1 cellular context compared by ENCODE assay signal in the genomic region with DNA sequence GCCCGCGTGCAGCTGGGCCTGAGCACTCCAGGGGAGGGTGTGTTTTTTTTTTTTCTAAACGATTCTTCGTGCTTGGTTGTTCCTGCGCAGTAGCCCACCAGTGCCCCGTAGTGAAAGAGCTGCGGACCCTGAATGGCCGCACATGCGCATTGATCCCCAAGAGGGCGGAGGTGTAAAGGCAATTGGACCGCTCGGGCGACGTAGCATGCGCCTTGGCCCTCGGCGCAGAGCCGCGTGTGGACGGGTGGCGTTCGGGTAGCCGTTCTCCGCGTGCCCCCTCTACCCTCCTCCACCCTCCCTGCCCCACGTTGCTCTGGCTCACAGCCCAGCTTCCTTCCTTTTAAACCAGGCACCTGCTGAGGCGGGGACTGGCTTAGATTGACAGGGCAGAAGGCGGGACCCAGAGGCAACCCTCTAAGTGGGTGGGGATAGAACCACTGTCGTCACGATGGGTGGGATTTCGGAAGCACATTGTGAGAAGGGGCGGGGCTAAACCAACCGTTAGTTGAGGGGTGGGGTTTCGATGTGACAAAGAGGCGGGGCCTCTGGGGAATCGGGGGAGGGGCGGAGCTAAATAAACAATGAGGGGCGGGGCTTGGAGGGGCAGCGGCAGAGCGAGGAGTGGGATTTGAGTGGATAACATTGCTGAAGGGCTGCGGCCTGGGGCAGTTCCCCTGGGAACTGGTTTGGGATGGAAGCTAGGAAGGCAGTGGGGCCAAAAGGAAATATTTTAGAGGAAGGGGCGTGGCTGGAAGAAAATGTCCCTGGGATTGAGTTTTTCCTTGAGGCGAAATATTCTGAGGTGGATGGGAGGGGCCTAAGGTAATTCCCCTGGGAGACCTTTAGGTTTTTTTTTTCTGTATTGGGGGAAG.
TF ChIP-seq lines count a peak whose summit lies in the region.

No MANE protein-coding gene starts in this region.

TF ChIP-seq in K562, 482 proteins besides CTCF, POLR2A, EP300 and RAD21 (continued from another document):
- TF ChIP-seq, protein P1, sequence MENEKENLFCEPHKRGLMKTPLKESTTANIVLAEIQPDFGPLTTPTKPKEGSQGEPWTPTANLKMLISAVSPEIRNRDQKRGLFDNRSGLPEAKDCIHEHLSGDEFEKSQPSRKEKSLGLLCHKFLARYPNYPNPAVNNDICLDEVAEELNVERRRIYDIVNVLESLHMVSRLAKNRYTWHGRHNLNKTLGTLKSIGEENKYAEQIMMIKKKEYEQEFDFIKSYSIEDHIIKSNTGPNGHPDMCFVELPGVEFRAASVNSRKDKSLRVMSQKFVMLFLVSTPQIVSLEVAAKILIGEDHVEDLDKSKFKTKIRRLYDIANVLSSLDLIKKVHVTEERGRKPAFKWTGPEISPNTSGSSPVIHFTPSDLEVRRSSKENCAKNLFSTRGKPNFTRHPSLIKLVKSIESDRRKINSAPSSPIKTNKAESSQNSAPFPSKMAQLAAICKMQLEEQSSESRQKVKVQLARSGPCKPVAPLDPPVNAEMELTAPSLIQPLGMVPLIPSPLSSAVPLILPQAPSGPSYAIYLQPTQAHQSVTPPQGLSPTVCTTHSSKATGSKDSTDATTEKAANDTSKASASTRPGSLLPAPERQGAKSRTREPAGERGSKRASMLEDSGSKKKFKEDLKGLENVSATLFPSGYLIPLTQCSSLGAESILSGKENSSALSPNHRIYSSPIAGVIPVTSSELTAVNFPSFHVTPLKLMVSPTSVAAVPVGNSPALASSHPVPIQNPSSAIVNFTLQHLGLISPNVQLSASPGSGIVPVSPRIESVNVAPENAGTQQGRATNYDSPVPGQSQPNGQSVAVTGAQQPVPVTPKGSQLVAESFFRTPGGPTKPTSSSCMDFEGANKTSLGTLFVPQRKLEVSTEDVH (IDR thresholded peaks at IDR 0.05; ENCODE audit: low read depth, partially characterized antibody): no peak
- TF ChIP-seq BRD4 (IDR thresholded peaks at IDR 0.05) (peak; percentile 67; the same call in 1 of the 2 replicates), JUNB (CRISPR knock-in tag; conservative IDR thresholded peaks at IDR 0.05) (no peak), KLF13 (tag; IDR thresholded peaks at IDR 0.05; ENCODE audit: borderline replicate concordance, low read depth) (0 out of 2 replicates have a peak, but pooled peaks have one; percentile 5), GTF2F1 (IDR thresholded peaks at IDR 0.05; ENCODE audit: low read depth, low read length) (peak; percentile 77; the same call in 1 of the 2 replicates), NR2F6 (CRISPR knock-in tag; IDR thresholded peaks at IDR 0.05) (no peak), RBM25 (IDR thresholded peaks at IDR 0.05; ENCODE audit: low read depth, low read length, severe bottlenecking) (no peak), ZEB2 (IDR thresholded peaks at IDR 0.05) (no peak), ASH1L (IDR thresholded peaks at IDR 0.05; ENCODE audit: borderline replicate concordance, low read depth, partially characterized antibody) (no peak), ZNF12 (CRISPR knock-in tag; IDR thresholded peaks at IDR 0.05) (peak; percentile 61; the same call in 1 of the 2 replicates), SIRT6 (IDR thresholded peaks at IDR 0.05; ENCODE audit: low read depth, low read length) (peak; percentile 40), ZNF224 (CRISPR knock-in tag; IDR thresholded peaks at IDR 0.05) (no peak), ZNF140 (CRISPR knock-in tag; IDR thresholded peaks at IDR 0.05) (no peak), NFYB (IDR thresholded peaks at IDR 0.05; ENCODE audit: extremely low read depth, insufficient read length) (no peak), KDM1A (IDR thresholded peaks at IDR 0.05) (no peak)
- TF ChIP-seq, protein P2, sequence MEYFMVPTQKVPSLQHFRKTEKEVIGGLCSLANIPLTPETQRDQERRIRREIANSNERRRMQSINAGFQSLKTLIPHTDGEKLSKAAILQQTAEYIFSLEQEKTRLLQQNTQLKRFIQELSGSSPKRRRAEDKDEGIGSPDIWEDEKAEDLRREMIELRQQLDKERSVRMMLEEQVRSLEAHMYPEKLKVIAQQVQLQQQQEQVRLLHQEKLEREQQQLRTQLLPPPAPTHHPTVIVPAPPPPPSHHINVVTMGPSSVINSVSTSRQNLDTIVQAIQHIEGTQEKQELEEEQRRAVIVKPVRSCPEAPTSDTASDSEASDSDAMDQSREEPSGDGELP (CRISPR knock-in tag; IDR thresholded peaks at IDR 0.05; ENCODE audit: borderline replicate concordance): peak; percentile 62
- TF ChIP-seq, protein P3, sequence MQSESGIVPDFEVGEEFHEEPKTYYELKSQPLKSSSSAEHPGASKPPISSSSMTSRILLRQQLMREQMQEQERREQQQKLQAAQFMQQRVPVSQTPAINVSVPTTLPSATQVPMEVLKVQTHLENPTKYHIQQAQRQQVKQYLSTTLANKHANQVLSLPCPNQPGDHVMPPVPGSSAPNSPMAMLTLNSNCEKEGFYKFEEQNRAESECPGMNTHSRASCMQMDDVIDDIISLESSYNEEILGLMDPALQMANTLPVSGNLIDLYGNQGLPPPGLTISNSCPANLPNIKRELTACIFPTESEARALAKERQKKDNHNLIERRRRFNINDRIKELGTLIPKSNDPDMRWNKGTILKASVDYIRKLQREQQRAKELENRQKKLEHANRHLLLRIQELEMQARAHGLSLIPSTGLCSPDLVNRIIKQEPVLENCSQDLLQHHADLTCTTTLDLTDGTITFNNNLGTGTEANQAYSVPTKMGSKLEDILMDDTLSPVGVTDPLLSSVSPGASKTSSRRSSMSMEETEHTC (IDR thresholded peaks at IDR 0.05): 0 out of 2 replicates have a peak, but pooled peaks have one; percentile 1
